ENCODE assay signal across 1 cellular context in the genomic region with DNA sequence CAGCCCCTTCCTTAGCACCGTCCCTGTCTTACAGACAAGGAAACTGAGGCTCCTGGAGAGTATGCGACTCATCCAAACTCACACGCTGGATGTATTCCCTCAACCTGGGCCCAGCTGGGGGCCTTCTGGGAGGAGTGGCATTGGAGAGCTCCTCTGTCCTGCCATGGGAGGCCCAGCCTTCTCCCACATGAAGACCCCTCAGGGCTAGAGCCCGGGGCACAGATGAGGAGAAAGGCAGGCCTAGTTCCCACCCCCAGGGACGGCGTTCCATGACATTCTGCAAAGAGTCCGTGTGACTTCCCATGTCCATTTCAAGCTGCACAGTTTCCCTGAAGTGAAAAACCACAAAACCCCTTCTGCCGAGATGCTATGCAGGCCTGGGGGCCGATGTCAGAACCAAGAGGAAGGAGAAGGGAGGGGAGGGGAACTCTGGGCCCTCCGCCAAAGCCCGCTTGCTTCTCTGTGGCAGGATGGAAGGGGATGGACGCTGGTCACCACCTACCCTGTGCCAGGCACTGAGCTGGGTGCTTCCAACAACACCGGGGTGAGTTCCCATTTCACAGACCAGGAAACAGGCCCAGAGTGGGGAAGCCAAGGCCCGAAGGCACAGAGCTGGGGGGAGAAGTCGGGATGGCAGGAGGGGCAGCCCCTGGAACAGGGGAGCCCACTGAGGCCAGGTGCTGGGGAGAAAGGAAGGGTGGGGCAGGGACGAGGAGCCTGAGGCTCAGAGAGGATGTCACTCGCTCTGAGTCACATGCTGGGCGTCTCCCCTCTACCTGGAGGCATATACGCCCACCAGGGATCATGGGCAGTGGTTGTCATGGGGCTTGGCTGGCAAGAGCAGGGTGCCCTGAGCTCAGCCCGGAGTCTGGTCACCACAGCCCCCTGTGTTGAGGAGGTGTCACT.
TF ChIP-seq lines count a peak whose summit lies in the region.

No MANE protein-coding gene starts in this region.

TF ChIP-seq in IMR-90, 13 proteins besides CTCF, POLR2A, EP300 and RAD21:
- TF ChIP-seq BHLHE40 (IDR thresholded peaks at IDR 0.05; ENCODE audit: low read depth, low read length) (no peak), CHD1 (IDR thresholded peaks at IDR 0.05; ENCODE audit: low read depth, low read length) (no peak), MXI1 (IDR thresholded peaks at IDR 0.05; ENCODE audit: borderline replicate concordance, low read depth, low read length) (no peak), FOS (IDR thresholded peaks at IDR 0.05; ENCODE audit: low read depth, low read length) (no peak), MAZ (IDR thresholded peaks at IDR 0.05; ENCODE audit: borderline replicate concordance, low read depth, low read length) (no peak), CEBPB (IDR thresholded peaks at IDR 0.05; ENCODE audit: low read depth, low read length) (no peak), MAFK (IDR thresholded peaks at IDR 0.05; ENCODE audit: low read depth, low read length) (no peak), RFX5 (IDR thresholded peaks at IDR 0.05; ENCODE audit: low read depth, low read length) (no peak), RCOR1 (IDR thresholded peaks at IDR 0.05; ENCODE audit: insufficient replicate concordance, low read length) (no peak), SMC3 (IDR thresholded peaks at IDR 0.05; ENCODE audit: low read depth, low read length) (no peak), NFE2L2 (IDR thresholded peaks at IDR 0.05; ENCODE audit: low read depth, low read length) (no peak)
- TF ChIP-seq, protein P1, sequence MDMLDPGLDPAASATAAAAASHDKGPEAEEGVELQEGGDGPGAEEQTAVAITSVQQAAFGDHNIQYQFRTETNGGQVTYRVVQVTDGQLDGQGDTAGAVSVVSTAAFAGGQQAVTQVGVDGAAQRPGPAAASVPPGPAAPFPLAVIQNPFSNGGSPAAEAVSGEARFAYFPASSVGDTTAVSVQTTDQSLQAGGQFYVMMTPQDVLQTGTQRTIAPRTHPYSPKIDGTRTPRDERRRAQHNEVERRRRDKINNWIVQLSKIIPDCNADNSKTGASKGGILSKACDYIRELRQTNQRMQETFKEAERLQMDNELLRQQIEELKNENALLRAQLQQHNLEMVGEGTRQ (IDR thresholded peaks at IDR 0.05; ENCODE audit: low read depth, low read length), result no peak
- TF ChIP-seq, protein P2, sequence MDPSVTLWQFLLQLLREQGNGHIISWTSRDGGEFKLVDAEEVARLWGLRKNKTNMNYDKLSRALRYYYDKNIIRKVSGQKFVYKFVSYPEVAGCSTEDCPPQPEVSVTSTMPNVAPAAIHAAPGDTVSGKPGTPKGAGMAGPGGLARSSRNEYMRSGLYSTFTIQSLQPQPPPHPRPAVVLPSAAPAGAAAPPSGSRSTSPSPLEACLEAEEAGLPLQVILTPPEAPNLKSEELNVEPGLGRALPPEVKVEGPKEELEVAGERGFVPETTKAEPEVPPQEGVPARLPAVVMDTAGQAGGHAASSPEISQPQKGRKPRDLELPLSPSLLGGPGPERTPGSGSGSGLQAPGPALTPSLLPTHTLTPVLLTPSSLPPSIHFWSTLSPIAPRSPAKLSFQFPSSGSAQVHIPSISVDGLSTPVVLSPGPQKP (IDR thresholded peaks at IDR 0.05; ENCODE audit: borderline replicate concordance, low read depth, low read length), result no peak
